Comparison of ENCODE assay signal across 23 cellular contexts in the genomic region with DNA sequence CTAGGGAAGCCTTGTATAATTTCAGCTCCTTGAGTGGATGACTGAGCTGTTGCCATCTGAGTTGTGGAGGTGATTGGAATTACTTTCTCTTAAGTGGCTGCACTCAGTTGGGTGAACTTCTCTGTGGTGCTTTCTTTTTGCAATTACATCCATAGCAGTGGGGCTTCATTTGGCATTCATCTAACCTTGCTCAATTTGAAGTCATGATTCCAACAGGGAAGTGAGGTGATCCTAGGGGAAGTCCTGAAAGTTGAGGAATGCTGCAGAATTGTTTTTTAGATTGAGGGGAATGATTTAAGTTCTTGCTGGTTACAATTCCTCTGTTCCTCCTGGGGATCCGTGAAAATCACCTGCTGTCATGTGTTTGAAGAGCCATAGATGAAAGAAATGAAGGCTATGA.
"Had no signal": no experiment of that assay in that cellular context is flagged by ENCODE, and none has a peak within 500 bp of the region (broad histone marks: within the 10 kb centered on the region; RNA-seq: fewer than 3 reads in every experiment).

No MANE protein-coding gene starts in this region.

- ATAC-seq: pancreas; stimulated activated memory B cell treated with anti-CD40 and anti-IgM and Interleukin-4, amounts not matched to agents 10 μg/mL and 1 μg/mL and 100 μg/mL, for 72 hours; T-cell had no signal

- H3K9me3 ChIP-seq: pancreas, psoas muscle, right lobe of liver, stomach, suprapubic skin, tibial nerve had no signal

- H3K27me3 ChIP-seq: pancreas, right lobe of liver, stomach, suprapubic skin, tibial nerve had no signal

- H3K36me3 Mint-ChIP-seq: activated naive CD4-positive, alpha-beta T cell treated with anti-CD3 and anti-CD28 coated beads, Interleukin-2, amount 50 U/mL, for 24 hours; brain; stimulated activated memory B cell treated with anti-CD40 and anti-IgM and Interleukin-4, amounts not matched to agents 10 μg/mL and 1 μg/mL and 100 μg/mL, for 72 hours; T-cell had no signal

- H3K4me3 ChIP-seq: pancreas, psoas muscle, right lobe of liver, stomach, suprapubic skin, tibial nerve had no signal

- H3K4me3 Mint-ChIP-seq: activated naive CD4-positive, alpha-beta T cell treated with anti-CD3 and anti-CD28 coated beads, Interleukin-2, amount 50 U/mL, for 24 hours; brain; dendritic cell treated with granulocyte-macrophage colony-stimulating factor and Interleukin-4, amounts not matched to agents 40 ng/mL and 50 ng/mL, for 4 days; immature natural killer cell; nephron progenitor cell; stimulated activated memory B cell treated with anti-CD40 and anti-IgM and Interleukin-4, amounts not matched to agents 10 μg/mL and 1 μg/mL and 100 μg/mL, for 72 hours; T-cell; T-helper 2 cell treated with Interferon-gamma antibody and Interleukin-4, amounts not matched to agents 5 μg/mL and 100 μg/mL, for 36 hours had no signal

- H3K36me3 ChIP-seq: pancreas, right lobe of liver, stomach, suprapubic skin, tibial nerve, WERI-Rb-1 had no signal

- DNase-seq: activated CD4-positive, alpha-beta T cell treated with anti-CD3 and anti-CD28 coated beads for 1 hour; activated gamma-delta T cell treated with Interleukin-2 at 50 U/mL for 16 hours; activated T-cell treated with anti-CD3 and anti-CD28 coated beads, Interleukin-2, amount 50 U/mL, for 1 hour; aorta; caudate nucleus; effector CD4-positive, alpha-beta T cell; head of caudate nucleus; immature natural killer cell; nephron progenitor cell; pancreas; right lobe of liver; small intestine; stomach; T-cell; WERI-Rb-1 had no signal

- H3K27ac Mint-ChIP-seq: activated naive CD4-positive, alpha-beta T cell treated with anti-CD3 and anti-CD28 coated beads, Interleukin-2, amount 50 U/mL, for 24 hours; dendritic cell treated with granulocyte-macrophage colony-stimulating factor and Interleukin-4, amounts not matched to agents 40 ng/mL and 50 ng/mL, for 4 days; immature natural killer cell; stimulated activated memory B cell treated with anti-CD40 and anti-IgM and Interleukin-4, amounts not matched to agents 10 μg/mL and 1 μg/mL and 100 μg/mL, for 72 hours; T-cell; T-helper 2 cell treated with Interferon-gamma antibody and Interleukin-4, amounts not matched to agents 5 μg/mL and 100 μg/mL, for 36 hours had no signal

- H3K27ac ChIP-seq: pancreas, psoas muscle, right lobe of liver, stomach, suprapubic skin, WERI-Rb-1 had no signal

- H3K9me3 Mint-ChIP-seq: activated naive CD4-positive, alpha-beta T cell treated with anti-CD3 and anti-CD28 coated beads, Interleukin-2, amount 50 U/mL, for 24 hours; dendritic cell treated with granulocyte-macrophage colony-stimulating factor and Interleukin-4, amounts not matched to agents 40 ng/mL and 50 ng/mL, for 4 days; nephron progenitor cell; stimulated activated memory B cell treated with anti-CD40 and anti-IgM and Interleukin-4, amounts not matched to agents 10 μg/mL and 1 μg/mL and 100 μg/mL, for 72 hours had no signal

- H3K4me1 ChIP-seq: pancreas, right lobe of liver had no signal

- H3K4me1 Mint-ChIP-seq: activated naive CD4-positive, alpha-beta T cell treated with anti-CD3 and anti-CD28 coated beads, Interleukin-2, amount 50 U/mL, for 24 hours; immature natural killer cell; T-cell had no signal

- H3K27me3 Mint-ChIP-seq: activated naive CD4-positive, alpha-beta T cell treated with anti-CD3 and anti-CD28 coated beads, Interleukin-2, amount 50 U/mL, for 24 hours; brain; dendritic cell treated with granulocyte-macrophage colony-stimulating factor and Interleukin-4, amounts not matched to agents 40 ng/mL and 50 ng/mL, for 4 days; stimulated activated memory B cell treated with anti-CD40 and anti-IgM and Interleukin-4, amounts not matched to agents 10 μg/mL and 1 μg/mL and 100 μg/mL, for 72 hours; T-cell had no signal
